ENCODE assay signal across 25 cellular contexts in genomic region chr1:20936216-20936615, GRCh38.
"Had no signal": no experiment of that assay in that cellular context is flagged by ENCODE, and none has a peak within 500 bp of the region (broad histone marks: within the 10 kb centered on the region; RNA-seq: fewer than 3 reads in every experiment).

No MANE protein-coding gene starts in this region.

- DNase-seq: caudate nucleus; colonic mucosa; dermis blood vessel endothelial cell; erythroblast; gastrocnemius medialis; heart right ventricle; immature natural killer cell; kidney; left cardiac atrium; left ventricle myocardium inferior; mesenchymal stem cell; midbrain; naive thymus-derived CD4-positive, alpha-beta T cell; nucleus accumbens; sigmoid colon; small intestine; stimulated activated CD4-positive, alpha-beta T cell treated with anti-CD3 and anti-CD28 coated beads, Interleukin-12 subunit alpha, Interleukin-12 subunit beta, amount 100 ng/mL, for 4 hours; stimulated activated naive CD4-positive, alpha-beta T cell; stomach; substantia nigra; trophoblast cell had no signal

- H3K27ac Mint-ChIP-seq: naive thymus-derived CD4-positive, alpha-beta T cell had no signal

- H3K4me3 Mint-ChIP-seq: immature natural killer cell; naive thymus-derived CD4-positive, alpha-beta T cell had no signal

- H3K27me3 Mint-ChIP-seq: naive thymus-derived CD4-positive, alpha-beta T cell had no signal

- H3K36me3 ChIP-seq: colonic mucosa, right atrium auricular region, thoracic aorta had no signal

- H3K9me3 ChIP-seq: colonic mucosa, gastrocnemius medialis, heart right ventricle, left ventricle myocardium inferior, right atrium auricular region, sigmoid colon, stomach, thoracic aorta had no signal

- H3K79me2 ChIP-seq: parathyroid adenoma had no signal

- H3K9me3 Mint-ChIP-seq: immature natural killer cell; naive thymus-derived CD4-positive, alpha-beta T cell had no signal

- H3K4me1 ChIP-seq: colonic mucosa, left ventricle myocardium inferior, parathyroid adenoma, right atrium auricular region, stomach had no signal

- H3K27me3 ChIP-seq: colonic mucosa, gastrocnemius medialis, heart right ventricle, right atrium auricular region, sigmoid colon, stomach had no signal

- H3K9ac ChIP-seq: parathyroid adenoma had no signal

- H3K4me3 ChIP-seq: colonic mucosa, gastrocnemius medialis, heart right ventricle, left ventricle myocardium inferior, lung, right atrium auricular region, stomach, thoracic aorta had no signal

- H3K27ac ChIP-seq: colonic mucosa, gastrocnemius medialis, heart right ventricle, left ventricle myocardium inferior, parathyroid adenoma, right atrium auricular region, stomach, thoracic aorta had no signal

- H2AFZ ChIP-seq: parathyroid adenoma had no signal

- ATAC-seq: gastrocnemius medialis; heart right ventricle; left cardiac atrium; naive thymus-derived CD4-positive, alpha-beta T cell had no signal
